8 cellular contexts compared by ENCODE assay signal in the genomic region with DNA sequence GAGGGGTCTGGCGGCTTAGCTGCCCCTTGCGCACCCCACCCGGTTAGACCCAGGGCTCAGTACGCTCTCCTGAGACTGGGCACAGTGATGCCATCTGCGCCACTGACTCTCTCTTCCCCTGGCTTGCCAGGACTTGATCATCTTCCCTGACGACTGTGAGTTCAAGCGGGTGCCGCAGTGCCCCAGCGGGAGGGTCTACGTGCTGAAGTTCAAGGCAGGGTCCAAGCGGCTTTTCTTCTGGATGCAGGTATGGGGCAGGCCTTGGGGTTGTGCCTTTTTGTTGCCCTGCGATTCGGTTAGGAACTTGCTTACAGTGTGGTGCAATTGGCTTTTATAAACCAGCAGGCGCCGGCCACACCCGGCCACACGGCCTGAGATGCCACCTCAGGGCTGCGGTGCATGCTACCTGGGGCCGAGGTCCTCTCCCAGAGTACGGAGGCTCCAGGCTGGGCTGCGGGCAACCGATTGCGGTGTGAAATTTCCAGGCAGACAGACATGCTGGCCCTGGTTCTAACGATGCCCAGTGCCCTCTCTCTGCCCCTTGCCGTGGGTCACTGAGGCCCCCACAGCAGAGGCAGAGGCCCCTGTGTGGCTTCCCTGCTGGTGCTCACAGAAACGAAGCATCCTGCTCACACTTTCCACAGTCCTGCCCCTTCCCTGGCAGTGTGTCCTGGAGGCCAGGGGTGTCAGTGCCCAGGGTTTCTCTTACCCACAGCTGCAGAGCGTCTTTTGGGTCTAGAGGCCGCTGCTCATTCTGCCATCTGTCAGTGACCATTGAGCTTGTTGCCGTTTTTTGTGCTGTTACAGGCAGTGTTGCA. TPM values are rescaled to one million over a fixed set of nuclear protein-coding genes. Genes with fewer than 3 reads are reported as not detected.
DNase-seq lines count a peak whose midpoint lies in the region; ATAC-seq and TF ChIP-seq lines count a peak whose summit lies in the region.

No MANE protein-coding gene starts in this region.

- peaks cover 28% of the 10 kb centered on the region for H4K20me1 ChIP-seq in OCI-LY3 (ENCODE audit: insufficient read depth, low read length)

- CTCF ChIA-PET in CD8-positive, alpha-beta T cell (lab: Charles Lee), result interaction anchor here (0.5 to 1.0 kb wide), 2 partner anchors 78 to 183 kb away, joined by 3 read pairs; no protein-coding TSS in a partner anchor

- H3K79me2 ChIP-seq in OCI-LY3 (ENCODE audit: low read length), result peaks cover 40% of the 10 kb centered on the region

- no peak overlapping the region for H2AFZ ChIP-seq in OCI-LY3 (ENCODE audit: low read depth, low read length)

- no peaks in the 10 kb centered on the region for H3K9me3 Mint-ChIP-seq in CD8-positive, alpha-beta T cell
- H3K9me3 Mint-ChIP-seq in endothelial cell (ENCODE audit: unreplicated experiment), result no peaks in the 10 kb centered on the region

- no peaks in the 10 kb centered on the region for H3K27me3 ChIP-seq in CD8-positive, alpha-beta T cell (ENCODE audit: insufficient read depth, low read length)
- H3K27me3 ChIP-seq in OCI-LY3 (ENCODE audit: low read depth, low read length) (no peaks in the 10 kb centered on the region), neutrophil (no peaks in the 10 kb centered on the region)

- peak overlapping the region; percentile 92 for H3K4me3 ChIP-seq in CD8-positive, alpha-beta T cell (ENCODE audit: low read depth, low read length)
- peak overlapping the region; percentile 98 for H3K4me3 ChIP-seq in OCI-LY3 (ENCODE audit: low read length)
- H3K4me3 ChIP-seq in neutrophil (ENCODE audit: low read depth in 1 of 2, low read length in 1 of 2), result peak overlapping the region; percentile 75 to 78

- H3K4me3 Mint-ChIP-seq in CD8-positive, alpha-beta T cell, result peak overlapping the region; percentile 93
- peak overlapping the region; percentile 97 for H3K4me3 Mint-ChIP-seq in endothelial cell (ENCODE audit: unreplicated experiment)

- peaks cover 26% of the 10 kb centered on the region for H3K4me1 ChIP-seq in CD8-positive, alpha-beta T cell (ENCODE audit: insufficient read depth, low read length)
- H3K4me1 ChIP-seq in OCI-LY3 (ENCODE audit: low read length), result peaks cover 13% of the 10 kb centered on the region
- peaks cover 20 to 33% of the 10 kb centered on the region in 2 experiments for H3K4me1 ChIP-seq in neutrophil (ENCODE audit: control insufficient read depth in 1 of 2, insufficient read depth in 1 of 2, low read depth in 1 of 2, low read length in 1 of 2)

- H3K4me1 Mint-ChIP-seq in CD8-positive, alpha-beta T cell (ENCODE audit: low read depth), result peaks cover 27% of the 10 kb centered on the region
- H3K4me1 Mint-ChIP-seq in endothelial cell (ENCODE audit: unreplicated experiment), result peaks cover 18% of the 10 kb centered on the region

- no peaks in the 10 kb centered on the region for H3K9me3 ChIP-seq in CD8-positive, alpha-beta T cell (ENCODE audit: low read length)
- H3K9me3 ChIP-seq in OCI-LY3 (ENCODE audit: insufficient read depth, low read length) (no peaks in the 10 kb centered on the region), neutrophil (no peaks in the 10 kb centered on the region)

- H3K27ac ChIP-seq in CD8-positive, alpha-beta T cell (ENCODE audit: low read depth, low read length), result no peak overlapping the region
- H3K27ac ChIP-seq in OCI-LY3 (ENCODE audit: low read length) (no peak overlapping the region), neutrophil (no peak overlapping the region)

- H3K9ac ChIP-seq in OCI-LY3 (ENCODE audit: low read length), result peak overlapping the region; percentile 86

- no peak for TF ChIP-seq CTCF in CD8-positive, alpha-beta T cell (IDR thresholded peaks at IDR 0.05)
- TF ChIP-seq CTCF in OCI-LY3 (IDR thresholded peaks at IDR 0.05; ENCODE audit: low read depth, low read length) (no peak), endothelial cell (IDR thresholded peaks at IDR 0.05; ENCODE audit: unreplicated experiment) (no peak), neutrophil (IDR thresholded peaks at IDR 0.05) (no peak)

- peak overlapping the region; percentile 99 for H3K4me2 ChIP-seq in OCI-LY3 (ENCODE audit: low read length)

- POLR2A ChIA-PET in CD8-positive, alpha-beta T cell (lab: Charles Lee), result interaction anchor here (0.6 kb wide), 1 partner anchor 302 kb away, joined by 4 read pairs; no protein-coding TSS in a partner anchor

- H3K27me3 Mint-ChIP-seq in CD8-positive, alpha-beta T cell (ENCODE audit: low read depth), result no peaks in the 10 kb centered on the region
- H3K27me3 Mint-ChIP-seq in endothelial cell (ENCODE audit: unreplicated experiment), result peaks cover 15% of the 10 kb centered on the region

- peak overlapping the region; percentile 86 for H3K27ac Mint-ChIP-seq in CD8-positive, alpha-beta T cell
- peak overlapping the region; percentile 87 for H3K27ac Mint-ChIP-seq in endothelial cell (ENCODE audit: unreplicated experiment)

- H3K36me3 ChIP-seq in CD8-positive, alpha-beta T cell (ENCODE audit: insufficient read depth, low read length), result peaks cover 18% of the 10 kb centered on the region
- H3K36me3 ChIP-seq in OCI-LY3 (replicated peaks; ENCODE audit: low read depth, low read length), result peaks cover 44% of the 10 kb centered on the region
- H3K36me3 ChIP-seq in neutrophil, result peaks cover 67% of the 10 kb centered on the region

- H3K36me3 Mint-ChIP-seq in CD8-positive, alpha-beta T cell, result peaks cover 35% of the 10 kb centered on the region
- peaks cover 21% of the 10 kb centered on the region for H3K36me3 Mint-ChIP-seq in endothelial cell (ENCODE audit: low read depth, unreplicated experiment)

- no peak for ATAC-seq in CD8-positive, alpha-beta T cell
- no peak for ATAC-seq in HG03432 (IDR thresholded peaks at IDR 0.05; ENCODE audit: unreplicated experiment)
- ATAC-seq in esophagus mucosa, result no peak
- no peak for ATAC-seq in HG03097 (IDR thresholded peaks at IDR 0.05; ENCODE audit: low FRiP score, unreplicated experiment)

- peak in 1 of 7 experiments; percentile 16 for DNase-seq in CD8-positive, alpha-beta T cell
- no peak for DNase-seq in endothelial cell (ENCODE audit: low spot score)
- no peak for DNase-seq in NCI-H2227 (lab: John Stamatoyannopoulos, UW; ENCODE audit: unreplicated experiment)

- intact Hi-C loops in CD8-positive, alpha-beta T cell (cut with DNase I, micrococcal nuclease), result loop anchor here (5.0 to 10.0 kb wide), 7 partner anchors 162 to 488 kb away; a partner anchor contains a TSS

RNA-seq across cellular contexts. Expression of a gene that starts 1.7 kb away (rescaled TPM):
- total RNA-seq in CD8-positive, alpha-beta T cell, result 10 to 100 TPM; 52.7 to 52.9 TPM
- total RNA-seq in endothelial cell (ENCODE audit: unreplicated experiment), result 132 TPM
- 76.1 TPM for total RNA-seq in esophagus mucosa
